In genomic region chr10:7171825-7172224, GRCh38 we compare ENCODE assay signal across 32 cellular contexts.
"Had no signal": no experiment of that assay in that cellular context is flagged by ENCODE, and none has a peak within 500 bp of the region (broad histone marks: within the 10 kb centered on the region; RNA-seq: fewer than 3 reads in every experiment).

No MANE protein-coding gene starts in this region.

- H3K4me1 ChIP-seq: adrenal gland, ascending aorta had no signal

- H3K4me3 ChIP-seq: adrenal gland, ascending aorta, cardiac muscle cell had no signal

- H3K27me3 ChIP-seq: adrenal gland, ascending aorta, cardiac muscle cell had no signal

- DNase-seq: activated B cell treated with CpG ODN at 0.5 μM for 24 hours; activated CD4-positive, alpha-beta memory T cell treated with anti-CD3 and anti-CD28 coated beads for 36 hours; activated CD4-positive, alpha-beta T cell treated with anti-CD3 and anti-CD28 coated beads for 4 hours; activated CD4-positive, alpha-beta T cell treated with anti-CD3 and anti-CD28 coated beads, Interleukin-2, amount 10 ng/mL, durations not matched to agents 24 days and 14 days; activated CD4-positive, alpha-beta T cell treated with anti-CD3 and anti-CD28 coated beads, Interleukin-2, amount 50 U/mL, for 1 hour; activated CD4-positive, alpha-beta T cell treated with anti-CD3 and anti-CD28 coated beads, Interleukin-2, amount 50 U/mL, for 4 hours; activated CD4-positive, CD25-positive, alpha-beta regulatory T cell treated with anti-CD3 and anti-CD28 coated beads, Interleukin-2, amount 50 U/mL, for 72 hours; activated CD8-positive, alpha-beta memory T cell treated with anti-CD3 and anti-CD28 coated beads, Interleukin-2, amount 50 U/mL, for 4 hours; activated CD8-positive, alpha-beta T cell treated with anti-CD3 and anti-CD28 coated beads for 36 hours; activated effector memory CD4-positive, alpha-beta T cell treated with anti-CD3 and anti-CD28 coated beads, Interleukin-2, amount 50 U/mL, for 16 hours; activated gamma-delta T cell treated with Interleukin-2 at 50 U/mL for 16 hours; activated naive CD4-positive, alpha-beta T cell; activated naive CD4-positive, alpha-beta T cell treated with anti-CD3 and anti-CD28 coated beads for 36 hours; activated naive CD4-positive, alpha-beta T cell treated with anti-CD3 and anti-CD28 coated beads, Interleukin-2, amount 50 U/mL, for 16 hours; activated naive CD8-positive, alpha-beta T cell treated with anti-CD3 and anti-CD28 coated beads for 36 hours; activated T-cell treated with anti-CD3 and anti-CD28 coated beads for 4 hours; activated T-cell treated with anti-CD3 and anti-CD28 coated beads, Interleukin-2, amount 50 U/mL, for 1 hour; activated T-cell treated with anti-CD3 and anti-CD28 coated beads, Interleukin-2, amount 50 U/mL, for 4 hours; activated T-cell treated with anti-CD3 and anti-CD28 coated beads, Interleukin-2, amount 50 U/mL, for 72 hours; adrenal gland; amniotic stem cell; central memory CD4-positive, alpha-beta T cell; T-helper 1 cell; T-helper 2 cell; T-helper 9 cell had no signal

- FAIRE-seq: bronchial epithelial cell, TTC549 had no signal

- H3K27ac ChIP-seq: adrenal gland, ascending aorta, cardiac muscle cell, VCaP had no signal

- ATAC-seq: activated CD8-positive, alpha-beta T cell treated with anti-CD3 and anti-CD28 coated beads for 36 hours; activated naive CD4-positive, alpha-beta T cell treated with anti-CD3 and anti-CD28 coated beads, Interleukin-2, amount 50 U/mL, for 72 hours; activated T-cell treated with anti-CD3 and anti-CD28 coated beads, Interleukin-2, amount 50 U/mL, for 4 hours; activated T-cell treated with anti-CD3 and anti-CD28 coated beads, Interleukin-2, amount 50 U/mL, for 72 hours; activated T-helper 17 cell treated with anti-CD3 and anti-CD28 coated beads, Interleukin-2, amount 50 U/mL, for 72 hours had no signal

- H3K9me3 ChIP-seq: adrenal gland, ascending aorta had no signal
